In genomic region chr15:85337398-85338074, GRCh38 we compare ENCODE assay signal across 1 cellular context.
TF ChIP-seq lines count a peak whose summit lies in the region.

No MANE protein-coding gene starts in this region.

TF ChIP-seq in HepG2, 621 proteins besides CTCF, POLR2A, EP300 and RAD21:
- no peak for TF ChIP-seq ZBTB34 (CRISPR knock-in tag; IDR thresholded peaks at IDR 0.05)
- peak; percentile 53; the same call in 1 of the 2 replicates for TF ChIP-seq MNT (IDR thresholded peaks at IDR 0.05)
